9 cellular contexts compared by ENCODE assay signal in the genomic region with DNA sequence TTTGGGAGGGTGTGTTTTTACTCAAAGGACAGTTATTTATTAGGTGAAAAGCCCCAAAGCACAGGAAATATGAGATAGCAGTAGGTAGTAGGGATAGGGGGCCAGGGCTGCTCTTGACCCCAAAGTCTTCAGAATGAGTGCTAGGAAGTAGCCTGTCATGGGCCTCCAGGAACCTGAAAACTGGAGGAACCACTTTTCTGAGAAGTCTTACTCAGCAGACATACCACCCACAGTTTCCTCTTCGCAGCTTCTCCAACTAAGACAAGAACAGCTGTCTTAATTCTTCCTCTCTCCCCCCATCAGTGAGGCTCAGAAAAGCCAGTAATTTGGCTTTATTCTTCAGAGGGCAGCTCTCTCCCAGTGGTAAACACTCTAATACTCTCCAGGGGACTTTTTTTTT.
A peak's percentile ranks its signal among the peaks of the same experiment; 100 is the strongest.
DNase-seq lines count a peak whose midpoint lies in the region; ATAC-seq and TF ChIP-seq lines count a peak whose summit lies in the region.
"Had no signal": no experiment of that assay in that cellular context is flagged by ENCODE, and none has a peak within 500 bp of the region (broad histone marks: within the 10 kb centered on the region; RNA-seq: fewer than 3 reads in every experiment).

No MANE protein-coding gene starts in this region.

- H3K9me3 ChIP-seq in neuronal stem cell (replicated peaks in 1 of 2; ENCODE audit: control insufficient read depth in 2 of 2, insufficient read depth in 1 of 2, low read depth in 1 of 2, low read length in 2 of 2) (no peaks in the 10 kb centered on the region), tibial artery (no peaks in the 10 kb centered on the region), testis (no peaks in the 10 kb centered on the region)
- H3K9me3 ChIP-seq: SJCRH30 had no signal

- no peak overlapping the region for H3K14ac ChIP-seq in neuronal stem cell (ENCODE audit: low read length)

- no peak overlapping the region for H4K91ac ChIP-seq in neuronal stem cell (ENCODE audit: low read depth, low read length, poor library complexity)

- intact Hi-C loops in tibial artery (cut with DNase I; ENCODE audit: low total_unique reads) (no loop called here), testis (cut with DNase I; ENCODE audit: low total_unique reads) (no loop called here)

- CTCF ChIA-PET in RWPE1 (lab: Yijun Ruan, JAX) = interaction anchor here (0.6 to 0.9 kb wide), 2 partner anchors 16 to 1813 kb away, joined by 3 read pairs; no protein-coding TSS in a partner anchor

- H3K27ac ChIP-seq in RWPE1 (no peak overlapping the region), epithelial cell of prostate (peak overlapping the region; percentile 97), skin epidermis (peak overlapping the region in 20 of 21 experiments; percentile 4 to 85 (median 73)), neuronal stem cell (replicated peaks; ENCODE audit: low read length) (no peak overlapping the region), tibial artery (no peak overlapping the region), testis (peak overlapping the region in 1 of 2 donors; percentile 18)
- H3K27ac ChIP-seq: SJCRH30 had no signal

- TF ChIP-seq CTCF in RWPE1 (conservative IDR thresholded peaks at IDR 0.05; ENCODE audit: low read depth) (no peak), tibial artery (IDR thresholded peaks at IDR 0.05) (no peak), testis (IDR thresholded peaks at IDR 0.05) (no peak)

- no peak overlapping the region for H3K4ac ChIP-seq in neuronal stem cell (ENCODE audit: low read length)

- no peak overlapping the region for H3K9ac ChIP-seq in neuronal stem cell (ENCODE audit: low read depth, low read length, poor library complexity)

- H3K36me3 ChIP-seq in neuronal stem cell (replicated peaks in 1 of 2; ENCODE audit: control insufficient read depth in 2 of 2, insufficient read depth in 2 of 2, low read length in 2 of 2) (no peaks in the 10 kb centered on the region), tibial artery (no peaks in the 10 kb centered on the region), testis (ENCODE audit: low read depth, missing control alignments) (no peaks in the 10 kb centered on the region)
- H3K36me3 ChIP-seq: SJCRH30 had no signal

- H2BK12ac ChIP-seq in neuronal stem cell (ENCODE audit: low read length) = no peak overlapping the region

- H3K18ac ChIP-seq in neuronal stem cell (ENCODE audit: low read length) = no peak overlapping the region

- no peak overlapping the region for H2AFZ ChIP-seq in neuronal stem cell (ENCODE audit: low read length)

- no peak overlapping the region for H2BK5ac ChIP-seq in neuronal stem cell (ENCODE audit: low read length)

- no CpG with 5 or more reads among the region's 1 CpG for WGBS in neuronal stem cell (ENCODE audit: extremely low coverage in 2 of 2, insufficient read length in 2 of 2, insufficient replicate concordance in 1 of 2), 2 donors
- WGBS in testis, 2 donors = 61 to 71% methylated on average over 1 of the region's 1 CpG

- no peaks in the 10 kb centered on the region for H3K27me3 ChIP-seq in neuronal stem cell (ENCODE audit: control insufficient read depth in 3 of 3, insufficient read depth in 3 of 3, low read depth in 1 of 3, low read length in 3 of 3)
- no peaks in the 10 kb centered on the region for H3K27me3 ChIP-seq in tibial artery
- H3K27me3 ChIP-seq in testis = no peaks in the 10 kb centered on the region
- H3K27me3 ChIP-seq: SJCRH30 had no signal

- H2AK5ac ChIP-seq in neuronal stem cell (ENCODE audit: low read depth, low read length) = no peak overlapping the region

- no peaks in the 10 kb centered on the region for H3K4me1 ChIP-seq in neuronal stem cell (ENCODE audit: control insufficient read depth in 2 of 2, insufficient read depth in 1 of 2, low read depth in 1 of 2, low read length in 2 of 2)
- peaks cover 0 to 16% (median 2%) of the 10 kb centered on the region in 4 donors for H3K4me1 ChIP-seq in tibial artery
- no peaks in the 10 kb centered on the region for H3K4me1 ChIP-seq in testis
- H3K4me1 ChIP-seq: SJCRH30 had no signal

- no peak overlapping the region for H3K23ac ChIP-seq in neuronal stem cell (ENCODE audit: low read depth, low read length, poor library complexity)

- no peak overlapping the region for H4K8ac ChIP-seq in neuronal stem cell (ENCODE audit: low read depth, low read length)

- no peaks in the 10 kb centered on the region for H3K79me1 ChIP-seq in neuronal stem cell (ENCODE audit: low read depth, low read length)

- no peak overlapping the region for H2BK15ac ChIP-seq in neuronal stem cell (ENCODE audit: low read length)

- POLR2A ChIA-PET in RWPE1 (lab: Yijun Ruan, JAX; ENCODE audit: low non-redundant PET) = no interaction called here

- H3K4me2 ChIP-seq in neuronal stem cell (ENCODE audit: insufficient read depth, low read length, poor library complexity, severe bottlenecking) = no peak overlapping the region

- no peak overlapping the region for H3K4me3 ChIP-seq in skin epidermis
- H3K4me3 ChIP-seq in neuronal stem cell (ENCODE audit: low read length in 2 of 2) = no peak overlapping the region
- H3K4me3 ChIP-seq in tibial artery = no peak overlapping the region
- no peak overlapping the region for H3K4me3 ChIP-seq in testis
- H3K4me3 ChIP-seq: SJCRH30 had no signal

- no peak overlapping the region for H2BK120ac ChIP-seq in neuronal stem cell (ENCODE audit: low read depth, low read length)

- peak; percentile 41 for DNase-seq in RWPE1 (ENCODE audit: low spot score)
- no peak for DNase-seq in epithelial cell of prostate (ENCODE audit: low read depth, low spot score)
- DNase-seq in neuronal stem cell (ENCODE audit: low spot score) = no peak
- DNase-seq in tibial artery = no peak
- DNase-seq in testis = no peak

- peak; percentile 85 for ATAC-seq in GM18868 (IDR thresholded peaks at IDR 0.05; ENCODE audit: unreplicated experiment)
- ATAC-seq in HG02642 (IDR thresholded peaks at IDR 0.05; ENCODE audit: poor library complexity, unreplicated experiment) = peak; percentile 82

- no peak for TF ChIP-seq POLR2A in testis (IDR thresholded peaks at IDR 0.05)

Comparison
In these comparisons a context has a peak if more than half of its experiments do, and no peak if none do; other contexts are left out.
1. H3K27ac ChIP-seq: peak in epithelial cell of prostate (single experiment) and skin epidermis (20 of 21); none in RWPE1 (single experiment), neuronal stem cell (single experiment) and tibial artery (0 of 2).